Comparison of ENCODE assay signal across 10 cellular contexts in the genomic region with DNA sequence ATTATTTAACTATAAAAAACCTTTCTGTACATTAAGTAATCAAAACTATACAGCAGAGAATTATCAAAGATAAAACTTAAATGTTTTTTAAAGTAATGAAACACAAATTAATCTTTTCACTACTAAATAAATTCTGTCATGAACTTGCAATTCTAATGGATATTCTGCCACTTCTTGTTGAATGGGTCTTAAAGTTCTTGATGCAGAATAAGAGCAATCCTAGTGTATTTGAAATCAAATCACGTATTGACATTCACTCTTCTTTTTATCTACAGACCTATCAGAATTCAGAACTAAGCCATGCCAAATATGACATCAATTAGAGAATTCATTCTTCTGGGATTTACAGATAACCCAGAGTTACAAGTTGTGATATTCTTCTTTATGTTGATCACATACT. TPM values are rescaled to one million over a fixed set of nuclear protein-coding genes. Genes with fewer than 3 reads are reported as not detected.
"Had no signal": no experiment of that assay in that cellular context is flagged by ENCODE, and none has a peak within 500 bp of the region (broad histone marks: within the 10 kb centered on the region; RNA-seq: fewer than 3 reads in every experiment).

Gene OR6C65, plus strand, starts transcription at position 301 of the 400 bp plus-strand sequence. Its CDS starts 0 bp downstream, at position 301.

- DNase-seq: GM23248, GOT3, H9, HCEC 1CT, IMR-90, KG1 had no signal

- H3K27ac ChIP-seq: GM23248 had no signal

- ATAC-seq: K562 had no signal

- H3K4me3 ChIP-seq: GM23248, K562 had no signal

- FAIRE-seq: H54, HTR-8/SVneo, K562 had no signal

RNA-seq across cellular contexts. Expression of gene OR6C65, which starts in this region (rescaled TPM):
- total RNA-seq: GM23248, H9, HT-29, IMR-90, K562 had no signal
- polyA plus RNA-seq: GM23248, IMR-90, K562 had no signal
